In genomic region chr1:21672478-21673276, GRCh38 we compare ENCODE assay signal across 1 cellular context.
TF ChIP-seq lines count a peak whose summit lies in the region.

No MANE protein-coding gene starts in this region.

TF ChIP-seq in IMR-90, 13 proteins besides CTCF, POLR2A, EP300 and RAD21 (continued from another document):
- TF ChIP-seq USF2 (IDR thresholded peaks at IDR 0.05; ENCODE audit: low read depth, low read length), result no peak
- TF ChIP-seq BHLHE40 (IDR thresholded peaks at IDR 0.05; ENCODE audit: low read depth, low read length), result no peak
- no peak for TF ChIP-seq SMC3 (IDR thresholded peaks at IDR 0.05; ENCODE audit: low read depth, low read length)
- TF ChIP-seq MAFK (IDR thresholded peaks at IDR 0.05; ENCODE audit: low read depth, low read length), result no peak
- no peak for TF ChIP-seq NFE2L2 (IDR thresholded peaks at IDR 0.05; ENCODE audit: low read depth, low read length)
